In genomic region chr1:235409045-235409820, GRCh38 we compare ENCODE assay signal across 1 cellular context.
TF ChIP-seq lines count a peak whose summit lies in the region.

No MANE protein-coding gene starts in this region.

TF ChIP-seq in HepG2, 621 proteins besides CTCF, POLR2A, EP300 and RAD21 (continued from another document and continues in another):
- TF ChIP-seq ELK4 (CRISPR knock-in tag; IDR thresholded peaks at IDR 0.05; ENCODE audit: borderline replicate concordance) (no peak), ZUFSP (CRISPR knock-in tag; IDR thresholded peaks at IDR 0.05; ENCODE audit: borderline replicate concordance) (no peak), ZMYM2 (CRISPR knock-in tag; IDR thresholded peaks at IDR 0.05) (no peak), MYPOP (CRISPR knock-in tag; IDR thresholded peaks at IDR 0.05) (peak; percentile 38; the same call in 1 of the 2 replicates), ZNF33A (CRISPR knock-in tag; IDR thresholded peaks at IDR 0.05; ENCODE audit: borderline replicate concordance) (no peak), ZBTB8A (CRISPR knock-in tag; IDR thresholded peaks at IDR 0.05; ENCODE audit: borderline replicate concordance, low read depth) (0 out of 2 replicates have a peak, but pooled peaks have one; percentile 79), JUNB (CRISPR knock-in tag; IDR thresholded peaks at IDR 0.05; ENCODE audit: borderline replicate concordance) (no peak), CCDC6 (CRISPR knock-in tag; IDR thresholded peaks at IDR 0.05) (0 out of 2 replicates have a peak, but pooled peaks have one; percentile 33), FOXO1 (CRISPR knock-in tag; IDR thresholded peaks at IDR 0.05) (peak; percentile 86), ZNF282 (IDR thresholded peaks at IDR 0.05; ENCODE audit: partially characterized antibody) (no peak), FOXA3 (CRISPR knock-in tag; IDR thresholded peaks at IDR 0.05) (peak; percentile 90), UBTF (CRISPR knock-in tag; IDR thresholded peaks at IDR 0.05) (no peak), LRRFIP1 (CRISPR knock-in tag; conservative IDR thresholded peaks at IDR 0.05) (no peak), SOX6 (IDR thresholded peaks at IDR 0.05) (no peak), SOX6 (CRISPR knock-in tag; IDR thresholded peaks at IDR 0.05) (peak; percentile 85), ZNF639 (CRISPR knock-in tag; conservative IDR thresholded peaks at IDR 0.05) (0 out of 2 replicates have a peak, but pooled peaks have one; percentile 48), ZNF607 (CRISPR knock-in tag; IDR thresholded peaks at IDR 0.05; ENCODE audit: borderline replicate concordance) (no peak), PHF20 (CRISPR knock-in tag; IDR thresholded peaks at IDR 0.05) (no peak), ZNF143 (CRISPR knock-in tag; IDR thresholded peaks at IDR 0.05) (no peak), CHD4 (IDR thresholded peaks at IDR 0.05; ENCODE audit: borderline replicate concordance, low read length) (peak; percentile 54; the same call in 1 of the 2 replicates), NFYB (CRISPR knock-in tag; IDR thresholded peaks at IDR 0.05) (no peak), ZFP82 (CRISPR knock-in tag; IDR thresholded peaks at IDR 0.05; ENCODE audit: borderline replicate concordance) (no peak), PCBP1 (IDR thresholded peaks at IDR 0.05; ENCODE audit: borderline replicate concordance, low read depth, low read length) (no peak), ZNF431 (CRISPR knock-in tag; IDR thresholded peaks at IDR 0.05; ENCODE audit: borderline replicate concordance, low read depth) (no peak), ZFY (CRISPR knock-in tag; IDR thresholded peaks at IDR 0.05) (no peak), KDM5B (CRISPR knock-in tag; IDR thresholded peaks at IDR 0.05; ENCODE audit: borderline replicate concordance) (no peak), ESRRA (CRISPR knock-in tag; IDR thresholded peaks at IDR 0.05; ENCODE audit: low read depth) (0 out of 2 replicates have a peak, but pooled peaks have one; percentile 50), GATAD2A (CRISPR knock-in tag; IDR thresholded peaks at IDR 0.05) (peak; percentile 94), NFE2L1 (CRISPR knock-in tag; IDR thresholded peaks at IDR 0.05; ENCODE audit: borderline replicate concordance) (no peak), GATA4 (IDR thresholded peaks at IDR 0.05; ENCODE audit: borderline replicate concordance, low read depth) (peak; percentile 60; the same call in 1 of the 2 replicates), ZNF496 (CRISPR knock-in tag; IDR thresholded peaks at IDR 0.05; ENCODE audit: insufficient replicate concordance) (no peak), ZNF781 (CRISPR knock-in tag; IDR thresholded peaks at IDR 0.05; ENCODE audit: borderline replicate concordance, not compliant biosample characterization) (no peak), ZBTB3 (CRISPR knock-in tag; IDR thresholded peaks at IDR 0.05; ENCODE audit: borderline replicate concordance, low read depth) (peak; percentile 79), XRCC5 (optimal IDR thresholded peaks at IDR 0.05; ENCODE audit: low read length) (no peak), NCOR1 (IDR thresholded peaks at IDR 0.05; ENCODE audit: borderline replicate concordance, low read length) (peak; percentile 93), ZKSCAN5 (CRISPR knock-in tag; IDR thresholded peaks at IDR 0.05) (no peak), MIXL1 (CRISPR knock-in tag; IDR thresholded peaks at IDR 0.05) (peak; percentile 67; the same call in 1 of the 2 replicates), ASH2L (IDR thresholded peaks at IDR 0.05; ENCODE audit: insufficient read length, low read depth, low read length) (peak; percentile 86), HMG20B (CRISPR knock-in tag; conservative IDR thresholded peaks at IDR 0.05) (0 out of 2 replicates have a peak, but pooled peaks have one; percentile 29), SMARCE1 (IDR thresholded peaks at IDR 0.05; ENCODE audit: borderline replicate concordance) (no peak), CBX1 (IDR thresholded peaks at IDR 0.05; ENCODE audit: low read depth) (no peak), RXRB (CRISPR knock-in tag; IDR thresholded peaks at IDR 0.05; ENCODE audit: borderline replicate concordance) (peak; percentile 93), SMAD1 (CRISPR knock-in tag; IDR thresholded peaks at IDR 0.05; ENCODE audit: borderline replicate concordance, low read depth) (no peak), EEA1 (CRISPR knock-in tag; IDR thresholded peaks at IDR 0.05; ENCODE audit: borderline replicate concordance) (no peak), ZNF883 (CRISPR knock-in tag; IDR thresholded peaks at IDR 0.05; ENCODE audit: not compliant biosample characterization) (no peak), ZNF138 (CRISPR knock-in tag; IDR thresholded peaks at IDR 0.05; ENCODE audit: low read depth) (no peak), ZNF234 (CRISPR knock-in tag; conservative IDR thresholded peaks at IDR 0.05) (no peak), ZNF749 (CRISPR knock-in tag; IDR thresholded peaks at IDR 0.05; ENCODE audit: borderline replicate concordance) (no peak), ZNF451 (CRISPR knock-in tag; IDR thresholded peaks at IDR 0.05) (no peak), GTF2F1 (IDR thresholded peaks at IDR 0.05; ENCODE audit: low read length) (no peak), TFAP4 (IDR thresholded peaks at IDR 0.05; ENCODE audit: borderline replicate concordance, low read depth) (no peak; the same call in 1 of the 2 replicates), TCF12 (IDR thresholded peaks at IDR 0.05) (no peak), TCF12 (CRISPR knock-in tag; IDR thresholded peaks at IDR 0.05) (peak; percentile 44; the same call in 1 of the 2 replicates), RFX5 (IDR thresholded peaks at IDR 0.05; ENCODE audit: low read depth, low read length) (no peak), TGIF2 (CRISPR knock-in tag; IDR thresholded peaks at IDR 0.05) (no peak), ZNF441 (CRISPR knock-in tag; IDR thresholded peaks at IDR 0.05; ENCODE audit: borderline replicate concordance) (no peak), ZBTB39 (CRISPR knock-in tag; IDR thresholded peaks at IDR 0.05) (no peak), MZF1 (CRISPR knock-in tag; IDR thresholded peaks at IDR 0.05; ENCODE audit: borderline replicate concordance) (no peak), LBX2 (CRISPR knock-in tag; IDR thresholded peaks at IDR 0.05; ENCODE audit: borderline replicate concordance) (no peak)
